Comparison of ENCODE assay signal across 25 cellular contexts in genomic region chr1:70887936-70888335, GRCh38.
DNase-seq lines count a peak whose midpoint lies in the region; ATAC-seq and TF ChIP-seq lines count a peak whose summit lies in the region.
"Had no signal": no experiment of that assay in that cellular context is flagged by ENCODE, and none has a peak within 500 bp of the region (broad histone marks: within the 10 kb centered on the region; RNA-seq: fewer than 3 reads in every experiment).

No MANE protein-coding gene starts in this region.

- no peak overlapping the region for H3K27ac ChIP-seq in parathyroid adenoma
- H3K27ac ChIP-seq: BLaER1 treated with 17β-estradiol and CSF1 and Interleukin-3, amounts not matched to agents 10 nM and 100 nM; gastroesophageal sphincter; ovary had no signal

- H3K4me3 ChIP-seq in fibroblast of mammary gland (ENCODE audit: control insufficient read depth, low read depth, low read length) (no peak overlapping the region), parathyroid adenoma (ENCODE audit: low read depth, low read length) (no peak overlapping the region)
- H3K4me3 ChIP-seq: BLaER1 treated with 17β-estradiol and CSF1 and Interleukin-3, amounts not matched to agents 10 nM and 100 nM; gastroesophageal sphincter; ovary had no signal

- H3K4me2 ChIP-seq in parathyroid adenoma (ENCODE audit: low read length): no peak overlapping the region
- H3K4me2 ChIP-seq: BLaER1 treated with 17β-estradiol and CSF1 and Interleukin-3, amounts not matched to agents 10 nM and 100 nM had no signal

- H3K27ac Mint-ChIP-seq in type B pancreatic cell: no peak overlapping the region
- H3K27ac Mint-ChIP-seq: activated naive CD4-positive, alpha-beta T cell treated with anti-CD3 and anti-CD28 coated beads, Interleukin-2, amount 10 ng/mL, durations not matched to agents 7 days and 5 days; activated T-helper 17 cell treated with anti-CD3 and anti-CD28 coated beads, Interleukin-2, amount 50 U/mL, for 72 hours; brain; endodermal cell; memory B cell had no signal

- no peak for TF ChIP-seq POLR2A in GM18505 (IDR thresholded peaks at IDR 0.05; ENCODE audit: borderline replicate concordance, extremely low read depth, insufficient read depth, insufficient read length)

- ATAC-seq in GM18505 (IDR thresholded peaks at IDR 0.05; ENCODE audit: unreplicated experiment) (no peak), HG02571 (IDR thresholded peaks at IDR 0.05; ENCODE audit: unreplicated experiment) (no peak)
- ATAC-seq: activated T-helper 17 cell treated with anti-CD3 and anti-CD28 coated beads, Interleukin-2, amount 50 U/mL, for 72 hours; esophagus mucosa; gastroesophageal sphincter; left colon had no signal

- peaks cover 3% of the 10 kb centered on the region for H3K4me1 Mint-ChIP-seq in type B pancreatic cell (ENCODE audit: unreplicated experiment)
- H3K4me1 Mint-ChIP-seq: activated naive CD4-positive, alpha-beta T cell treated with anti-CD3 and anti-CD28 coated beads, Interleukin-2, amount 10 ng/mL, durations not matched to agents 7 days and 5 days; activated T-helper 17 cell treated with anti-CD3 and anti-CD28 coated beads, Interleukin-2, amount 50 U/mL, for 72 hours; memory B cell had no signal

- no peaks in the 10 kb centered on the region for H3K79me2 ChIP-seq in parathyroid adenoma

- no peaks in the 10 kb centered on the region for H3K27me3 ChIP-seq in parathyroid adenoma (ENCODE audit: control insufficient read depth, insufficient read depth, low read length)
- H3K27me3 ChIP-seq: BLaER1 treated with 17β-estradiol and CSF1 and Interleukin-3, amounts not matched to agents 10 nM and 100 nM; gastroesophageal sphincter; ovary had no signal

- H3K4me1 ChIP-seq in parathyroid adenoma: no peaks in the 10 kb centered on the region
- H3K4me1 ChIP-seq: gastroesophageal sphincter had no signal

- TF ChIP-seq CTCF in fibroblast of mammary gland (conservative IDR thresholded peaks at IDR 0.05; ENCODE audit: control insufficient read depth, insufficient read depth, low read depth, low read length) (no peak), parathyroid adenoma (IDR thresholded peaks at IDR 0.05) (no peak), type B pancreatic cell (conservative IDR thresholded peaks at IDR 0.05) (no peak)

- no peaks in the 10 kb centered on the region for H3K36me3 Mint-ChIP-seq in type B pancreatic cell
- H3K36me3 Mint-ChIP-seq: activated naive CD4-positive, alpha-beta T cell treated with anti-CD3 and anti-CD28 coated beads, Interleukin-2, amount 10 ng/mL, durations not matched to agents 7 days and 5 days; brain; memory B cell had no signal

- no peaks in the 10 kb centered on the region for H3K9me3 ChIP-seq in parathyroid adenoma (ENCODE audit: control insufficient read depth, low read length)
- H3K9me3 ChIP-seq: BLaER1 treated with 17β-estradiol and CSF1 and Interleukin-3, amounts not matched to agents 10 nM and 100 nM; gastroesophageal sphincter; ovary had no signal

- no peak overlapping the region for H3K9ac ChIP-seq in parathyroid adenoma
- H3K9ac ChIP-seq: BLaER1 treated with 17β-estradiol and CSF1 and Interleukin-3, amounts not matched to agents 10 nM and 100 nM had no signal

- H3K36me3 ChIP-seq in parathyroid adenoma (ENCODE audit: control insufficient read depth, insufficient read depth, low read length): no peaks in the 10 kb centered on the region
- H3K36me3 ChIP-seq: BLaER1 treated with 17β-estradiol and CSF1 and Interleukin-3, amounts not matched to agents 10 nM and 100 nM; gastroesophageal sphincter; ovary had no signal

- H3K4me3 Mint-ChIP-seq in type B pancreatic cell: no peak overlapping the region
- H3K4me3 Mint-ChIP-seq: activated naive CD4-positive, alpha-beta T cell treated with anti-CD3 and anti-CD28 coated beads, Interleukin-2, amount 10 ng/mL, durations not matched to agents 7 days and 5 days; activated T-helper 17 cell treated with anti-CD3 and anti-CD28 coated beads, Interleukin-2, amount 50 U/mL, for 72 hours; brain; endodermal cell; memory B cell had no signal

- H2AFZ ChIP-seq in parathyroid adenoma: peak overlapping the region; percentile 40

- H3K9me3 Mint-ChIP-seq in type B pancreatic cell: no peaks in the 10 kb centered on the region
- H3K9me3 Mint-ChIP-seq: activated naive CD4-positive, alpha-beta T cell treated with anti-CD3 and anti-CD28 coated beads, Interleukin-2, amount 10 ng/mL, durations not matched to agents 7 days and 5 days; activated T-helper 17 cell treated with anti-CD3 and anti-CD28 coated beads, Interleukin-2, amount 50 U/mL, for 72 hours; brain; endodermal cell; memory B cell had no signal

- DNase-seq in Ammon's horn (ENCODE audit: low spot score) (peak; percentile 3), M059J (ENCODE audit: low read depth) (peak; percentile 32), fibroblast of mammary gland (ENCODE audit: low read depth) (peak; percentile 5), type B pancreatic cell (ENCODE audit: extremely low spot score, unreplicated experiment) (no peak)
- DNase-seq: activated naive CD4-positive, alpha-beta T cell treated with anti-CD3 and anti-CD28 coated beads, Interleukin-2, amount 10 ng/mL, durations not matched to agents 7 days and 5 days; dermis blood vessel endothelial cell; endodermal cell; left colon; NCI-H1105; NCI-H2029; NCI-H748 treated with DMSO at 0.1 percent for 48 hours; ovary; retina; SIG-M5; small intestine; stimulated activated naive CD4-positive, alpha-beta T cell treated with Interleukin-2 at 50 U/mL for 16 hours had no signal

- H3K27me3 Mint-ChIP-seq in type B pancreatic cell: peaks cover 4% of the 10 kb centered on the region
- H3K27me3 Mint-ChIP-seq: activated naive CD4-positive, alpha-beta T cell treated with anti-CD3 and anti-CD28 coated beads, Interleukin-2, amount 10 ng/mL, durations not matched to agents 7 days and 5 days; activated T-helper 17 cell treated with anti-CD3 and anti-CD28 coated beads, Interleukin-2, amount 50 U/mL, for 72 hours had no signal
